8 cellular contexts compared by ENCODE assay signal in genomic region chr3:123066599-123066895, GRCh38. TPM values are rescaled to one million over a fixed set of nuclear protein-coding genes. Genes with fewer than 3 reads are reported as not detected.
DNase-seq lines count a peak whose midpoint lies in the region; ATAC-seq and TF ChIP-seq lines count a peak whose summit lies in the region.

No MANE protein-coding gene starts in this region.

- intact Hi-C loops in Panc1 (cut with micrococcal nuclease; ENCODE audit: unreplicated experiment) = no loop called here

- no peaks in the 10 kb centered on the region for H3K36me3 Mint-ChIP-seq in CD4-positive, CD25-positive, alpha-beta regulatory T cell

- no peak overlapping the region for H3K4me3 ChIP-seq in CD4-positive, CD25-positive, alpha-beta regulatory T cell (ENCODE audit: low read depth, low read length)
- peak overlapping the region; percentile 84 to 92 for H3K4me3 ChIP-seq in Panc1 (ENCODE audit: low read depth in 2 of 2, low read length in 2 of 2)
- H3K4me3 ChIP-seq in epithelial cell of esophagus (ENCODE audit: low read length) = peak overlapping the region; percentile 79
- H3K4me3 ChIP-seq in neutrophil (ENCODE audit: low read depth in 1 of 2, low read length in 1 of 2) = peak overlapping the region; percentile 38 to 61

- in situ Hi-C loops in Panc1 (cut with HindIII; ENCODE audit: low pct_unique_long_range_greater_than_20kb, low sequenced_read_pairs) = no loop called here

- H3K27ac ChIP-seq in CD4-positive, CD25-positive, alpha-beta regulatory T cell (ENCODE audit: insufficient read depth, low read length, poor library complexity, severe bottlenecking) = no peak overlapping the region
- H3K27ac ChIP-seq in Panc1 (ENCODE audit: low read length) (peak overlapping the region; percentile 10; the same call in 1 of the 2 replicates), neutrophil (no peak overlapping the region)

- DNase-seq in CD4-positive, CD25-positive, alpha-beta regulatory T cell = no peak
- DNase-seq in Panc1 (ENCODE audit: low read depth, low spot score) = no peak
- no peak for DNase-seq in epithelial cell of esophagus (ENCODE audit: low read depth)
- DNase-seq in hypothalamus (lab: John Stamatoyannopoulos, UW) = no peak
- no peak for DNase-seq in stimulated activated CD8-positive, alpha-beta memory T cell treated with anti-CD3 and anti-CD28 coated beads, Interleukin-4, amount 100 ng/mL, for 48 hours
- DNase-seq in stimulated activated CD4-positive, alpha-beta T cell treated with anti-CD3 and anti-CD28 coated beads, Interleukin-4, amount 100 ng/mL, for 24 hours = no peak

- POLR2A ChIA-PET in Panc1 (lab: Charles Lee) = interaction anchor here (0.6 to 0.8 kb wide), 8 partner anchors 9 to 1026 kb away, joined by 3 to 9 read pairs (median 4); no protein-coding TSS in a partner anchor

- BruUV-seq in Panc1 (replicated peaks; lab: Mats Ljungman, UMichigan) = no TSS peak

- H3K9me3 Mint-ChIP-seq in CD4-positive, CD25-positive, alpha-beta regulatory T cell = peaks cover 0 to 2% (median 0%) of the 10 kb centered on the region in 7 donors

- H3K4me3 Mint-ChIP-seq in CD4-positive, CD25-positive, alpha-beta regulatory T cell = peak overlapping the region; percentile 76 to 92 (median 80)

- TF ChIP-seq CTCF in Panc1 (IDR thresholded peaks at IDR 0.05) = no peak
- no peak for TF ChIP-seq CTCF in epithelial cell of esophagus (IDR thresholded peaks at IDR 0.05; ENCODE audit: insufficient read depth, low read depth, low read length, missing control alignments)
- no peak for TF ChIP-seq CTCF in neutrophil (IDR thresholded peaks at IDR 0.05)

- H3K36me3 ChIP-seq in CD4-positive, CD25-positive, alpha-beta regulatory T cell (ENCODE audit: control insufficient read depth, insufficient read depth, low read length) = no peaks in the 10 kb centered on the region
- no peaks in the 10 kb centered on the region for H3K36me3 ChIP-seq in Panc1 (ENCODE audit: control insufficient read depth, insufficient read depth, low read length)
- no peaks in the 10 kb centered on the region for H3K36me3 ChIP-seq in neutrophil

- no peak for ATAC-seq in CD4-positive, CD25-positive, alpha-beta regulatory T cell (ENCODE audit: low read depth in 2 of 2)
- ATAC-seq in Panc1 = peak; percentile 32; the same call in 1 of the 2 replicates
- no peak for ATAC-seq in GM18502 (IDR thresholded peaks at IDR 0.05; ENCODE audit: poor library complexity, unreplicated experiment)

- peak overlapping the region in 1 of 3 donors; percentile 23 for H3K27ac Mint-ChIP-seq in CD4-positive, CD25-positive, alpha-beta regulatory T cell

- H3K27me3 Mint-ChIP-seq in CD4-positive, CD25-positive, alpha-beta regulatory T cell = peaks cover 52% of the 10 kb centered on the region

- peaks cover 0 to 17% (median 5%) of the 10 kb centered on the region in 4 donors for H3K4me1 Mint-ChIP-seq in CD4-positive, CD25-positive, alpha-beta regulatory T cell

- H3K27me3 ChIP-seq in CD4-positive, CD25-positive, alpha-beta regulatory T cell (ENCODE audit: control insufficient read depth, insufficient read depth, low read length) = peaks cover 8% of the 10 kb centered on the region
- H3K27me3 ChIP-seq in Panc1 (ENCODE audit: control insufficient read depth, insufficient read depth, low read length) (no peaks in the 10 kb centered on the region), neutrophil (peaks cover 23% of the 10 kb centered on the region)

- H3K4me1 ChIP-seq in CD4-positive, CD25-positive, alpha-beta regulatory T cell (ENCODE audit: control insufficient read depth, insufficient read depth, low read length, poor library complexity, severe bottlenecking) = peaks cover 14% of the 10 kb centered on the region
- H3K4me1 ChIP-seq in Panc1 (ENCODE audit: control insufficient read depth, insufficient read depth, low read length) (peaks cover 28% of the 10 kb centered on the region), neutrophil (ENCODE audit: control insufficient read depth in 1 of 2, insufficient read depth in 1 of 2, low read depth in 1 of 2, low read length in 1 of 2) (peaks cover 12 to 15% of the 10 kb centered on the region in 2 experiments)

- no peaks in the 10 kb centered on the region for H3K9me3 ChIP-seq in CD4-positive, CD25-positive, alpha-beta regulatory T cell (ENCODE audit: control insufficient read depth in 2 of 2, low read length in 2 of 2)
- no peaks in the 10 kb centered on the region for H3K9me3 ChIP-seq in Panc1 (ENCODE audit: control insufficient read depth, insufficient read depth, low read depth, low read length)
- H3K9me3 ChIP-seq in neutrophil = no peaks in the 10 kb centered on the region

- CTCF ChIA-PET in Panc1 (lab: Charles Lee) = interaction anchor here (0.6 to 1.1 kb wide), 3 partner anchors 36 to 470 kb away, joined by 3 to 10 read pairs (median 3); partner anchors contain the start of gene SEMA5B

RNA-seq across cellular contexts. Expression of gene PDIA5, which starts 0.3 kb away (rescaled TPM):
- 1.3 TPM for total RNA-seq in CD4-positive, CD25-positive, alpha-beta regulatory T cell
- 1 to 10 TPM in 3 of 4 donors, under 1 TPM in 1; 0.92 to 2.6 (median 1.4) TPM for polyA plus RNA-seq in CD4-positive, CD25-positive, alpha-beta regulatory T cell
- total RNA-seq in Panc1 (2021; ENCODE audit: unreplicated experiment) = 53.6 TPM
- polyA plus RNA-seq in Panc1 (2012; ENCODE audit: insufficient read length) = 46.5 TPM

RNA-seq across cellular contexts. Expression of gene SEMA5B, which starts 39.0 kb away (rescaled TPM):
- not detected for total RNA-seq in CD4-positive, CD25-positive, alpha-beta regulatory T cell
- polyA plus RNA-seq in CD4-positive, CD25-positive, alpha-beta regulatory T cell = under 1 TPM in 1 of 4 donors, not detected in 3; 0.50 TPM
- total RNA-seq in Panc1 (2021; ENCODE audit: unreplicated experiment) = 1.2 TPM
- 2.7 TPM for polyA plus RNA-seq in Panc1 (2012; ENCODE audit: insufficient read length)

Comparison
In these comparisons a context has a peak if more than half of its experiments do, and no peak if none do; other contexts are left out.
1. RNA of gene PDIA5, which starts 0.3 kb away (total RNA-seq): 53.6 TPM in Panc1 (single experiment); 1.3 TPM in CD4-positive, CD25-positive, alpha-beta regulatory T cell (single experiment); every median in the first group is over 10 times any median in the second.